Comparison of ENCODE assay signal across 22 cellular contexts in genomic region chr2:84735383-84735782, GRCh38.
"Had no signal": no experiment of that assay in that cellular context is flagged by ENCODE, and none has a peak within 500 bp of the region (broad histone marks: within the 10 kb centered on the region; RNA-seq: fewer than 3 reads in every experiment).

No MANE protein-coding gene starts in this region.

- H3K4me1 Mint-ChIP-seq: activated CD8-positive, alpha-beta memory T cell treated with anti-CD3 and anti-CD28 coated beads, Interleukin-2, amount 10 ng/mL, durations not matched to agents 7 days and 5 days had no signal

- H3K4me1 ChIP-seq: adrenal gland, ascending aorta, tibial nerve had no signal

- H3K36me3 ChIP-seq: adrenal gland, ascending aorta, brain microvascular endothelial cell, neutrophil, right lobe of liver, tibial nerve had no signal

- H3K27me3 ChIP-seq: adrenal gland, ascending aorta, neutrophil, right lobe of liver, tibial nerve had no signal

- H3K4me3 Mint-ChIP-seq: activated CD4-positive, alpha-beta T cell treated with anti-CD3 and anti-CD28 coated beads for 36 hours; activated CD8-positive, alpha-beta memory T cell treated with anti-CD3 and anti-CD28 coated beads, Interleukin-2, amount 10 ng/mL, durations not matched to agents 7 days and 5 days; activated CD8-positive, alpha-beta T cell treated with anti-CD3 and anti-CD28 coated beads, Interleukin-2, amount 10 ng/mL, durations not matched to agents 7 days and 5 days; activated naive CD8-positive, alpha-beta T cell; nephron had no signal

- H3K4me3 ChIP-seq: adrenal gland, ascending aorta, mucosa of descending colon, right lobe of liver, tibial nerve had no signal

- FAIRE-seq: endothelial cell of umbilical vein had no signal

- H3K9me3 ChIP-seq: adrenal gland, ascending aorta, mucosa of descending colon, neutrophil, right lobe of liver had no signal

- H3K27ac ChIP-seq: adrenal gland, ascending aorta, brain microvascular endothelial cell, neutrophil, right lobe of liver, tibial nerve had no signal

- H3K27me3 Mint-ChIP-seq: activated CD4-positive, alpha-beta T cell treated with anti-CD3 and anti-CD28 coated beads for 36 hours; activated CD8-positive, alpha-beta memory T cell treated with anti-CD3 and anti-CD28 coated beads, Interleukin-2, amount 10 ng/mL, durations not matched to agents 7 days and 5 days; activated naive CD8-positive, alpha-beta T cell had no signal

- DNase-seq: activated CD4-positive, alpha-beta T cell treated with anti-CD3 and anti-CD28 coated beads for 36 hours; activated CD4-positive, CD25-positive, alpha-beta regulatory T cell; activated CD8-positive, alpha-beta memory T cell treated with anti-CD3 and anti-CD28 coated beads, Interleukin-2, amount 10 ng/mL, durations not matched to agents 7 days and 5 days; activated CD8-positive, alpha-beta T cell treated with anti-CD3 and anti-CD28 coated beads, Interleukin-2, amount 10 ng/mL, durations not matched to agents 7 days and 5 days; activated naive CD4-positive, alpha-beta T cell; activated T-cell treated with anti-CD3 and anti-CD28 coated beads, Interleukin-2, amount 50 U/mL, for 48 hours; adrenal gland; brain microvascular endothelial cell; foreskin melanocyte; islet precursor cell; left ventricle myocardium superior; mucosa of descending colon; right lobe of liver; stimulated activated CD4-positive, alpha-beta T cell treated with anti-CD3 and anti-CD28 coated beads, Interleukin-2, amount 100 ng/mL, for 48 hours; stimulated activated naive CD4-positive, alpha-beta T cell treated with Interleukin-2 at 50 U/mL for 16 hours had no signal

- ATAC-seq: activated CD4-positive, alpha-beta T cell treated with anti-CD3 and anti-CD28 coated beads for 36 hours; activated CD8-positive, alpha-beta memory T cell treated with anti-CD3 and anti-CD28 coated beads, Interleukin-2, amount 10 ng/mL, durations not matched to agents 7 days and 5 days; activated CD8-positive, alpha-beta T cell treated with anti-CD3 and anti-CD28 coated beads, Interleukin-2, amount 10 ng/mL, durations not matched to agents 7 days and 5 days; left ventricle myocardium superior; mucosa of descending colon; right lobe of liver had no signal

- H3K27ac Mint-ChIP-seq: activated CD4-positive, alpha-beta T cell treated with anti-CD3 and anti-CD28 coated beads for 36 hours; activated CD8-positive, alpha-beta memory T cell treated with anti-CD3 and anti-CD28 coated beads, Interleukin-2, amount 10 ng/mL, durations not matched to agents 7 days and 5 days; activated CD8-positive, alpha-beta T cell treated with anti-CD3 and anti-CD28 coated beads, Interleukin-2, amount 10 ng/mL, durations not matched to agents 7 days and 5 days; activated naive CD8-positive, alpha-beta T cell; activated T-helper 2 cell treated with anti-CD3 and anti-CD28 coated beads, Interferon-gamma antibody, Interleukin-2, Interleukin-4, amounts not matched to agents 10 μg/mL and 5 μg/mL and 100 μg/mL, durations not matched to agents 14 hours and 24 hours and 36 hours; nephron had no signal
